ENCODE assay signal across 16 cellular contexts in genomic region chr3:64341355-64341754, GRCh38.
A peak's percentile ranks its signal among the peaks of the same experiment; 100 is the strongest.
DNase-seq lines count a peak whose midpoint lies in the region; ATAC-seq and TF ChIP-seq lines count a peak whose summit lies in the region.
"Had no signal": no experiment of that assay in that cellular context is flagged by ENCODE, and none has a peak within 500 bp of the region (broad histone marks: within the 10 kb centered on the region; RNA-seq: fewer than 3 reads in every experiment).

No MANE protein-coding gene starts in this region.

- H3K27ac ChIP-seq in endodermal cell (ENCODE audit: low read depth, low read length), result no peak overlapping the region
- peak overlapping the region; percentile 54 for H3K27ac ChIP-seq in muscle layer of colon (ENCODE audit: low read depth, low read length)
- H3K27ac ChIP-seq in stomach smooth muscle (ENCODE audit: low read length), result peak overlapping the region; percentile 93
- H3K27ac ChIP-seq in coronary artery, result no peak overlapping the region

- no peak overlapping the region for H3K4me3 Mint-ChIP-seq in endodermal cell
- H3K4me3 Mint-ChIP-seq: CD4-positive, CD25-positive, alpha-beta regulatory T cell; dendritic cell treated with granulocyte-macrophage colony-stimulating factor and Interleukin-4, amounts not matched to agents 40 ng/mL and 50 ng/mL, for 4 days; IgD-negative memory B cell; type B pancreatic cell had no signal

- H3K4me1 ChIP-seq in endodermal cell (ENCODE audit: control insufficient read depth, insufficient read depth, low read length), result peaks cover 17% of the 10 kb centered on the region
- peaks cover 61% of the 10 kb centered on the region for H3K4me1 ChIP-seq in muscle layer of colon (ENCODE audit: insufficient read depth, low read length)
- H3K4me1 ChIP-seq in stomach smooth muscle (ENCODE audit: control insufficient read depth, insufficient read depth, low read length), result peaks cover 38% of the 10 kb centered on the region

- DNase-seq in NCI-H446 treated with DMSO at 0.1 percent for 48 hours (lab: John Stamatoyannopoulos, UW) (peak; percentile 5), endodermal cell (peak; percentile 61), NCI-H82 treated with DMSO at 0.1 percent for 48 hours (lab: John Stamatoyannopoulos, UW; ENCODE audit: unreplicated experiment) (no peak), coronary artery (ENCODE audit: low spot score) (no peak), left cardiac atrium (no peak), HT-29 (ENCODE audit: low spot score) (no peak)
- DNase-seq: activated CD4-positive, alpha-beta T cell treated with anti-CD3 and anti-CD28 coated beads, Interleukin-2, amount 50 U/mL, for 48 hours; CD4-positive, CD25-positive, alpha-beta regulatory T cell; NK-92 treated with Interleukin-12 subunit alpha and Interleukin-12 subunit beta, amount 100 ng/mL, for 24 hours; SHP77; stimulated activated CD4-positive, alpha-beta T cell treated with anti-CD3 and anti-CD28 coated beads, Interleukin-2, amount 100 ng/mL, for 48 hours had no signal

- no peaks in the 10 kb centered on the region for H3K27me3 Mint-ChIP-seq in endodermal cell (ENCODE audit: insufficient read depth)
- H3K27me3 Mint-ChIP-seq: CD4-positive, CD25-positive, alpha-beta regulatory T cell; dendritic cell treated with granulocyte-macrophage colony-stimulating factor and Interleukin-4, amounts not matched to agents 40 ng/mL and 50 ng/mL, for 4 days; type B pancreatic cell had no signal

- intact Hi-C loops in left cardiac atrium (cut with DNase I), result no loop called here

- no peaks in the 10 kb centered on the region for H3K9me3 ChIP-seq in endodermal cell (ENCODE audit: control insufficient read depth, low read length)
- no peaks in the 10 kb centered on the region for H3K9me3 ChIP-seq in muscle layer of colon (ENCODE audit: low read length)
- peaks cover 0 to 2% of the 10 kb centered on the region in 2 donors for H3K9me3 ChIP-seq in stomach smooth muscle (ENCODE audit: control insufficient read depth in 2 of 2, low read length in 2 of 2)

- H3K4me1 Mint-ChIP-seq in endodermal cell, result peaks cover 51% of the 10 kb centered on the region
- H3K4me1 Mint-ChIP-seq: CD4-positive, CD25-positive, alpha-beta regulatory T cell; IgD-negative memory B cell had no signal

- H3K27ac Mint-ChIP-seq in endodermal cell, result peak overlapping the region; percentile 1
- H3K27ac Mint-ChIP-seq: CD4-positive, CD25-positive, alpha-beta regulatory T cell; dendritic cell treated with granulocyte-macrophage colony-stimulating factor and Interleukin-4, amounts not matched to agents 40 ng/mL and 50 ng/mL, for 4 days; IgD-negative memory B cell; type B pancreatic cell had no signal

- no peak for ATAC-seq in left cardiac atrium

- H3K27me3 ChIP-seq in endodermal cell (ENCODE audit: control insufficient read depth, insufficient read depth, low read length, poor library complexity, severe bottlenecking), result no peaks in the 10 kb centered on the region
- no peaks in the 10 kb centered on the region for H3K27me3 ChIP-seq in muscle layer of colon (ENCODE audit: control insufficient read depth in 1 of 2, insufficient read depth in 2 of 2, low read length in 2 of 2)
- H3K27me3 ChIP-seq in stomach smooth muscle (ENCODE audit: control insufficient read depth in 1 of 2, insufficient read depth in 2 of 2, low read length in 2 of 2), result no peaks in the 10 kb centered on the region

- no peaks in the 10 kb centered on the region for H3K36me3 Mint-ChIP-seq in endodermal cell (ENCODE audit: low read depth)
- H3K36me3 Mint-ChIP-seq: CD4-positive, CD25-positive, alpha-beta regulatory T cell; IgD-negative memory B cell; type B pancreatic cell had no signal

- H3K9me3 Mint-ChIP-seq in endodermal cell, result no peaks in the 10 kb centered on the region
- H3K9me3 Mint-ChIP-seq: dendritic cell treated with granulocyte-macrophage colony-stimulating factor and Interleukin-4, amounts not matched to agents 40 ng/mL and 50 ng/mL, for 4 days; type B pancreatic cell had no signal

- no peaks in the 10 kb centered on the region for H3K36me3 ChIP-seq in endodermal cell (ENCODE audit: control insufficient read depth, insufficient read depth, low read length)
- H3K36me3 ChIP-seq in muscle layer of colon (ENCODE audit: insufficient read depth, low read length), result no peaks in the 10 kb centered on the region
- H3K36me3 ChIP-seq in stomach smooth muscle (ENCODE audit: control insufficient read depth in 2 of 2, insufficient read depth in 2 of 2, low read length in 2 of 2), result no peaks in the 10 kb centered on the region

- H3K9ac ChIP-seq in endodermal cell (ENCODE audit: extremely low read depth, low read length, poor library complexity, severe bottlenecking) (no peak overlapping the region), muscle layer of colon (ENCODE audit: low read length) (peak overlapping the region; percentile 2), stomach smooth muscle (ENCODE audit: low read length in 2 of 2) (peak overlapping the region; percentile 58)

- H3K4me3 ChIP-seq in endodermal cell (ENCODE audit: low read length), result no peak overlapping the region
- H3K4me3 ChIP-seq in muscle layer of colon (ENCODE audit: low read depth in 1 of 2, low read length in 2 of 2), result no peak overlapping the region
- peak overlapping the region; percentile 8 to 52 for H3K4me3 ChIP-seq in stomach smooth muscle (ENCODE audit: low read length in 2 of 2)
- no peak overlapping the region for H3K4me3 ChIP-seq in coronary artery

- TF ChIP-seq CTCF in endodermal cell (conservative IDR thresholded peaks at IDR 0.05), result no peak
- no peak for TF ChIP-seq CTCF in coronary artery (IDR thresholded peaks at IDR 0.05)

Comparison
In these comparisons a context has a peak if more than half of its experiments do, and no peak if none do; other contexts are left out.
1. DNase-seq: peak in NCI-H446 treated with DMSO at 0.1 percent for 48 hours (single experiment) and endodermal cell (single experiment); none in NCI-H82 treated with DMSO at 0.1 percent for 48 hours (single experiment), coronary artery (single experiment), left cardiac atrium (single experiment) and HT-29 (single experiment).
2. H3K27ac ChIP-seq: peak in muscle layer of colon (single experiment) and stomach smooth muscle (single experiment); none in endodermal cell (single experiment) and coronary artery (0 of 2).
3. H3K4me3 ChIP-seq: peak in stomach smooth muscle (2 of 2); none in endodermal cell (single experiment), muscle layer of colon (0 of 2) and coronary artery (single experiment).